In the genomic region with DNA sequence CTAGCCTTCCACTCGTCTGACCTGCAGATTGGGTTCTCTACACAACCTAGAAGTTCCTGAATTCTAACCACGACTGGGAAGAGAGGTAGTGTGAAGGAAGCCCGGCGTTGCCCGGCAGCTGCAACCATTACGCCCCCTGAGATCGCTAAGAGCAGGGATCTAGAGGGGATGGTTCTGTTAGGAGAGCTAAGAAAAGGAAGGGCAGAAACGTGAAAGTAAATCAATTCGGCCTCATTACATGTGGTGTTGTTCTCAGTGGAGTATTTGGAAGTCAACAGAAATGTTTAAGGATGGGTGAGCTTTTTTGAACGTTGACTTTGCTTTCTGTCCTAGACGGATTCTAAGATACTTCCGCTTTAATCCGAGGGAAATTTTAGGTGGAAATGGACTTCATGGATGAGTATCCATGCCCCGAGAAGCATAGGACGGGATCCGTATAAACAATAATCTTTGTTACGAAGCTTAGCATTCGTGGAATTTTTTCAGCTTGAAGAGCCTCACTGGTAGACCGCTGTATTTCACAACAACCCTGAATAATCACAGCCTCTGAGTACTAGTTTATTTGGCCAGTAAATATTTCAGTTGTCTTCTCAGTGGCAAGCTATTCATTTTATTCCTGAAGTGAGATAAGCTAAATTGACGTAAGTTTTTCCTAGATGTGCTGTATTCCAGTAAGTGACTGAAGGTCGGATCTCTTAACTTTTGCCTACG, we compare ENCODE assay signal across 2 cellular contexts.
TF ChIP-seq lines count a peak whose summit lies in the region.

No MANE protein-coding gene starts in this region.

TF ChIP-seq in SK-N-SH, 30 proteins besides CTCF, POLR2A, EP300 and RAD21:
- 0 out of 2 replicates have a peak, but pooled peaks have one; percentile 1 for TF ChIP-seq FOXJ3 (CRISPR knock-in tag; IDR thresholded peaks at IDR 0.05)
- TF ChIP-seq ELF1 (IDR thresholded peaks at IDR 0.05), result no peak
- no peak for TF ChIP-seq NFIC (IDR thresholded peaks at IDR 0.05; ENCODE audit: borderline replicate concordance)

TF ChIP-seq in neural cell, 6 proteins besides CTCF, POLR2A, EP300 and RAD21:
- TF ChIP-seq EZH2 (IDR thresholded peaks at IDR 0.05; ENCODE audit: borderline replicate concordance, insufficient read depth, low read length, poor library complexity, severe bottlenecking) (no peak), POLR2AphosphoS5 (IDR thresholded peaks at IDR 0.05) (no peak), MXI1 (conservative IDR thresholded peaks at IDR 0.05; ENCODE audit: poor library complexity, severe bottlenecking) (no peak)
